Comparison of ENCODE assay signal across 22 cellular contexts in genomic region chr2:172472441-172473051, GRCh38. TPM values are rescaled to one million over a fixed set of nuclear protein-coding genes. Genes with fewer than 3 reads are reported as not detected.
A peak's percentile ranks its signal among the peaks of the same experiment; 100 is the strongest.
DNase-seq lines count a peak whose midpoint lies in the region; ATAC-seq and TF ChIP-seq lines count a peak whose summit lies in the region.
"Had no signal": no experiment of that assay in that cellular context is flagged by ENCODE, and none has a peak within 500 bp of the region (broad histone marks: within the 10 kb centered on the region; RNA-seq: fewer than 3 reads in every experiment).

No MANE protein-coding gene starts in this region.

- H3K36me3 ChIP-seq in CD4-positive, alpha-beta memory T cell (ENCODE audit: insufficient read depth, low read length), result peaks cover 35% of the 10 kb centered on the region
- peaks cover 0 to 26% (median 11%) of the 10 kb centered on the region in 3 donors for H3K36me3 ChIP-seq in tibial artery
- H3K36me3 ChIP-seq: cardiac muscle cell had no signal

- CTCF ChIA-PET in activated CD4-positive, alpha-beta T cell treated with anti-CD3 and anti-CD28 coated beads, Interleukin-2, amount 10 ng/mL, durations not matched to agents 7 days and 5 days (lab: Charles Lee), result interaction anchor here (1.0 to 1.5 kb wide), 4 partner anchors 10 to 298 kb away, joined by 3 to 6 read pairs (median 4); no protein-coding TSS in a partner anchor
- CTCF ChIA-PET in CD4-positive, alpha-beta memory T cell (lab: Charles Lee; ENCODE audit: partially characterized antibody), result interaction anchor here (1.2 to 5.1 kb wide), 4 partner anchors 10 to 301 kb away, joined by 3 to 35 read pairs (median 4); no protein-coding TSS in a partner anchor
- CTCF ChIA-PET in T-cell (lab: Charles Lee), result interaction anchor here (0.6 to 1.8 kb wide), 4 partner anchors 10 to 582 kb away, joined by 3 to 11 read pairs (median 4); no protein-coding TSS in a partner anchor

- peaks cover 24% of the 10 kb centered on the region for H3K4me1 Mint-ChIP-seq in activated CD4-positive, alpha-beta T cell treated with anti-CD3 and anti-CD28 coated beads, Interleukin-2, amount 10 ng/mL, durations not matched to agents 7 days and 5 days
- peaks cover 10 to 25% (median 16%) of the 10 kb centered on the region in 4 donors for H3K4me1 Mint-ChIP-seq in CD4-positive, alpha-beta memory T cell
- H3K4me1 Mint-ChIP-seq in T-cell, result peaks cover 43 to 56% (median 46%) of the 10 kb centered on the region in 3 donors

- H3K4me3 Mint-ChIP-seq in activated CD4-positive, alpha-beta T cell treated with anti-CD3 and anti-CD28 coated beads, Interleukin-2, amount 10 ng/mL, durations not matched to agents 7 days and 5 days, result no peak overlapping the region
- peak overlapping the region in 7 of 8 donors; percentile 2 to 64 (median 27) for H3K4me3 Mint-ChIP-seq in CD4-positive, alpha-beta memory T cell
- peak overlapping the region in 2 of 3 donors; percentile 17 to 46 for H3K4me3 Mint-ChIP-seq in T-cell
- H3K4me3 Mint-ChIP-seq: neural progenitor cell had no signal

- POLR2A ChIA-PET in activated CD4-positive, alpha-beta T cell treated with anti-CD3 and anti-CD28 coated beads, Interleukin-2, amount 10 ng/mL, durations not matched to agents 7 days and 5 days (lab: Charles Lee), result interaction anchor here (0.6 kb wide), 1 partner anchor 209 kb away, joined by 3 read pairs; no protein-coding TSS in a partner anchor
- POLR2A ChIA-PET in CD4-positive, alpha-beta memory T cell (lab: Charles Lee; ENCODE audit: partially characterized antibody), result interaction anchor here (0.5 to 0.6 kb wide), 2 partner anchors 11 to 49 kb away, joined by 3 read pairs; no protein-coding TSS in a partner anchor
- POLR2A ChIA-PET in T-cell (lab: Charles Lee), result no interaction called here

- H3K9me3 Mint-ChIP-seq in activated CD4-positive, alpha-beta T cell treated with anti-CD3 and anti-CD28 coated beads, Interleukin-2, amount 10 ng/mL, durations not matched to agents 7 days and 5 days, result no peaks in the 10 kb centered on the region
- H3K9me3 Mint-ChIP-seq in CD4-positive, alpha-beta memory T cell, result no peaks in the 10 kb centered on the region
- no peaks in the 10 kb centered on the region for H3K9me3 Mint-ChIP-seq in T-cell
- H3K9me3 Mint-ChIP-seq: neural progenitor cell had no signal

- peak overlapping the region; percentile 84 for H3K27ac Mint-ChIP-seq in activated CD4-positive, alpha-beta T cell treated with anti-CD3 and anti-CD28 coated beads, Interleukin-2, amount 10 ng/mL, durations not matched to agents 7 days and 5 days
- H3K27ac Mint-ChIP-seq in CD4-positive, alpha-beta memory T cell, result peak overlapping the region in 5 of 7 donors; percentile 42 to 70 (median 58)
- H3K27ac Mint-ChIP-seq in T-cell, result peak overlapping the region; percentile 68 to 86
- H3K27ac Mint-ChIP-seq: neural progenitor cell had no signal

- H3K27me3 Mint-ChIP-seq in activated CD4-positive, alpha-beta T cell treated with anti-CD3 and anti-CD28 coated beads, Interleukin-2, amount 10 ng/mL, durations not matched to agents 7 days and 5 days, result no peaks in the 10 kb centered on the region
- H3K27me3 Mint-ChIP-seq in CD4-positive, alpha-beta memory T cell, result no peaks in the 10 kb centered on the region
- no peaks in the 10 kb centered on the region for H3K27me3 Mint-ChIP-seq in T-cell

- no peak for TF ChIP-seq CTCF in tibial artery (IDR thresholded peaks at IDR 0.05)

- peak; percentile 38 for DNase-seq in activated CD4-positive, alpha-beta T cell treated with anti-CD3 and anti-CD28 coated beads, Interleukin-2, amount 10 ng/mL, durations not matched to agents 7 days and 5 days
- no peak for DNase-seq in activated CD4-positive, alpha-beta T cell treated with anti-CD3 and anti-CD28 coated beads, Interleukin-2, amount 50 U/mL, for 4 hours
- DNase-seq in CD4-positive, alpha-beta memory T cell, result peak in 1 of 5 donors; percentile 25
- DNase-seq in T-cell (peak in 15 of 34 experiments; percentile 14 to 55 (median 31)), epithelial cell of prostate (ENCODE audit: low read depth, low spot score) (no peak), KG1 (lab: John Stamatoyannopoulos, UW) (no peak), tibial artery (no peak), retina (no peak)
- DNase-seq: activated effector memory CD4-positive, alpha-beta T cell treated with anti-CD3 and anti-CD28 coated beads, Interleukin-2, amount 50 U/mL, for 16 hours; aorta; COR-L47; cortex of kidney; GM23248; NCI-H1436 treated with DMSO at 0.1 percent for 48 hours; NCI-H2171 treated with DMSO at 0.1 percent for 48 hours; NCI-H526 treated with DMSO at 0.1 percent for 48 hours; Peyer's patch; upper lobe of left lung had no signal

- intact Hi-C loops in CD4-positive, alpha-beta memory T cell (cut with micrococcal nuclease), result no loop called here
- intact Hi-C loops in tibial artery (cut with DNase I; ENCODE audit: low total_unique reads), result no loop called here

- peak; percentile 86 to 98 (median 92) for ATAC-seq in T-cell (replicated peaks in 1 of 4)
- ATAC-seq: sciatic nerve had no signal

- no peak overlapping the region for H3K27ac ChIP-seq in CD4-positive, alpha-beta memory T cell (ENCODE audit: low read depth, low read length)
- H3K27ac ChIP-seq in epithelial cell of prostate, result peak overlapping the region; percentile 6
- no peak overlapping the region for H3K27ac ChIP-seq in tibial artery
- H3K27ac ChIP-seq: cardiac muscle cell, GM23248, KMS-11, neural progenitor cell, Peyer's patch, upper lobe of left lung had no signal

- no peak overlapping the region for H3K4me3 ChIP-seq in CD4-positive, alpha-beta memory T cell (ENCODE audit: low read length in 2 of 2)
- H3K4me3 ChIP-seq in tibial artery, result no peak overlapping the region
- H3K4me3 ChIP-seq: cardiac muscle cell, GM23248, neural progenitor cell, Peyer's patch, upper lobe of left lung had no signal

- peaks cover 8% of the 10 kb centered on the region for H3K4me1 ChIP-seq in CD4-positive, alpha-beta memory T cell (ENCODE audit: insufficient read depth, low read length)
- no peaks in the 10 kb centered on the region for H3K4me1 ChIP-seq in tibial artery
- H3K4me1 ChIP-seq: neural progenitor cell, Peyer's patch, upper lobe of left lung had no signal

- H3K27me3 ChIP-seq in CD4-positive, alpha-beta memory T cell (ENCODE audit: insufficient read depth, low read length), result no peaks in the 10 kb centered on the region
- no peaks in the 10 kb centered on the region for H3K27me3 ChIP-seq in tibial artery
- H3K27me3 ChIP-seq: cardiac muscle cell, neural progenitor cell, Peyer's patch, upper lobe of left lung had no signal

- H3K9me3 ChIP-seq in CD4-positive, alpha-beta memory T cell (ENCODE audit: control insufficient read depth in 1 of 2, low read length in 2 of 2), result no peaks in the 10 kb centered on the region
- no peaks in the 10 kb centered on the region for H3K9me3 ChIP-seq in tibial artery
- H3K9me3 ChIP-seq: Peyer's patch, upper lobe of left lung had no signal

- peaks cover 47% of the 10 kb centered on the region for H3K36me3 Mint-ChIP-seq in activated CD4-positive, alpha-beta T cell treated with anti-CD3 and anti-CD28 coated beads, Interleukin-2, amount 10 ng/mL, durations not matched to agents 7 days and 5 days (ENCODE audit: low read depth)
- peaks cover 59 to 77% of the 10 kb centered on the region in 2 donors for H3K36me3 Mint-ChIP-seq in CD4-positive, alpha-beta memory T cell
- H3K36me3 Mint-ChIP-seq in T-cell, result peaks cover 58% of the 10 kb centered on the region

RNA-seq across cellular contexts. Expression of gene ITGA6, which starts 45.2 kb away (rescaled TPM):
- total RNA-seq in activated CD4-positive, alpha-beta T cell treated with anti-CD3 and anti-CD28 coated beads, Interleukin-2, amount 10 ng/mL, durations not matched to agents 7 days and 5 days, result 10 to 100 TPM; 46.7 to 47.2 TPM
- total RNA-seq in CD4-positive, alpha-beta memory T cell, result 10 to 100 TPM; 69.1 to 73.6 TPM
- polyA plus RNA-seq in CD4-positive, alpha-beta memory T cell, result 10 to 100 TPM; 58.3 to 64.0 TPM
- total RNA-seq in T-cell, result 100 to 1,000 TPM in 2 of 5 donors, 10 to 100 TPM in 3; 50.7 to 188 (median 80.9) TPM

Comparison
In these comparisons a context has a peak if more than half of its experiments do, and no peak if none do; other contexts are left out.
1. POLR2A ChIA-PET loops: an anchor here in activated CD4-positive, alpha-beta T cell treated with anti-CD3 and anti-CD28 coated beads, Interleukin-2, amount 10 ng/mL, durations not matched to agents 7 days and 5 days (0.6 kb wide) and CD4-positive, alpha-beta memory T cell (0.5 to 0.6 kb wide); none called in T-cell.